19 cellular contexts compared by ENCODE assay signal in the genomic region with DNA sequence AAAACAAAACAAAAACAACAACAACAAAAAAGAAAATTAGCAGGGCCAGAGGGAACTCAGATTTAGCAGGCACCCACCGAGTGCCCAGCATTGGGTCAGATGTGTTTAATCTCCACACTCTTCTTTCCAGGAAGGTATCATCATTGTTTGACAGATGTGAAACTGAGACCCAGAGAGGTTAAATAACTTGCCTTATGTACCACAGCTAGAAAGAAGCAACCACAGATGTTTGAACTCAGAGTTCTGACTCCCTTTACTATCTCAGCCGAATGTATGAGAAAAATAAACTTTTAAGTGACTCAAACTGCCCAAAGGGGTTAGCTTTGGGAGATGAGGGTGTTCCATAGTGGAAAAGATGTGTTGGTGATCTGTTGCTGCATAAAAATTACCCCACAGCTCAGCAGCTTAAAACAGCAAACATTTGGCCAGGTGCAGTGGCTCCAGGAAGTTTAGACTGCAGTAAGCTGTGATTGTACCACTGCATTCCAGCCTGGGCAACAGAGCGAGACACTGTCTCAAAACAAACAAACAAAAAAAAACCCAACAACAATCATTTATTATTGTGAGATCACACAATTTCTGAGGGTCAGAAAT. TPM values are rescaled to one million over a fixed set of nuclear protein-coding genes. Genes with fewer than 3 reads are reported as not detected.
DNase-seq lines count a peak whose midpoint lies in the region; ATAC-seq, FAIRE-seq and TF ChIP-seq lines count a peak whose summit lies in the region.
"Had no signal": no experiment of that assay in that cellular context is flagged by ENCODE, and none has a peak within 500 bp of the region (broad histone marks: within the 10 kb centered on the region; RNA-seq: fewer than 3 reads in every experiment).

No MANE protein-coding gene starts in this region.

- ATAC-seq in stimulated activated naive B cell treated with anti-CD40 and anti-IgM and Interleukin-4, amounts not matched to agents 10 μg/mL and 1 μg/mL and 100 μg/mL, for 72 hours (replicated peaks), result no peak
- no peak for ATAC-seq in left cardiac atrium
- ATAC-seq: psoas muscle had no signal

- H3K9me3 ChIP-seq in MM.1S (replicated peaks; ENCODE audit: insufficient read depth, low read length), result no peaks in the 10 kb centered on the region
- H3K9me3 ChIP-seq in astrocyte (ENCODE audit: insufficient read depth, low read depth, low read length), result no peaks in the 10 kb centered on the region
- no peaks in the 10 kb centered on the region for H3K9me3 ChIP-seq in Peyer's patch
- H3K9me3 ChIP-seq: psoas muscle had no signal

- H4K20me1 ChIP-seq in MM.1S (ENCODE audit: insufficient read depth, low read length) (no peaks in the 10 kb centered on the region), astrocyte (ENCODE audit: insufficient read depth, low read length) (no peaks in the 10 kb centered on the region)

- H3K4me3 Mint-ChIP-seq in activated T-cell treated with anti-CD3 and anti-CD28 coated beads, Interleukin-2, amount 50 U/mL, for 24 hours, result no peak overlapping the region
- peak overlapping the region; percentile 47 for H3K4me3 Mint-ChIP-seq in astrocyte (ENCODE audit: unreplicated experiment)
- H3K4me3 Mint-ChIP-seq in stimulated activated naive CD8-positive, alpha-beta T cell treated with anti-CD3 and anti-CD28 coated beads, Interleukin-15, Interleukin-2, amounts not matched to agents 100 ng/mL and 50 ng/mL, for 24 hours, result peak overlapping the region; percentile 21
- no peak overlapping the region for H3K4me3 Mint-ChIP-seq in stimulated activated naive B cell treated with anti-CD40 and anti-IgM and Interleukin-4, amounts not matched to agents 10 μg/mL and 1 μg/mL and 100 μg/mL, for 72 hours
- H3K4me3 Mint-ChIP-seq: endodermal cell had no signal

- no peaks in the 10 kb centered on the region for H3K27me3 ChIP-seq in MM.1S (replicated peaks; ENCODE audit: insufficient read depth, low read length)
- peaks cover 32% of the 10 kb centered on the region for H3K27me3 ChIP-seq in astrocyte (ENCODE audit: insufficient read depth, low read length)
- H3K27me3 ChIP-seq in Peyer's patch, result no peaks in the 10 kb centered on the region

- TF ChIP-seq POLR2A in Peyer's patch (IDR thresholded peaks at IDR 0.05), result no peak

- peak overlapping the region; percentile 75 for H3K27ac Mint-ChIP-seq in activated T-cell treated with anti-CD3 and anti-CD28 coated beads, Interleukin-2, amount 50 U/mL, for 24 hours
- H3K27ac Mint-ChIP-seq in astrocyte (ENCODE audit: unreplicated experiment), result no peak overlapping the region
- peak overlapping the region; percentile 80 for H3K27ac Mint-ChIP-seq in stimulated activated naive CD8-positive, alpha-beta T cell treated with anti-CD3 and anti-CD28 coated beads, Interleukin-15, Interleukin-2, amounts not matched to agents 100 ng/mL and 50 ng/mL, for 24 hours
- H3K27ac Mint-ChIP-seq in stimulated activated naive B cell treated with anti-CD40 and anti-IgM and Interleukin-4, amounts not matched to agents 10 μg/mL and 1 μg/mL and 100 μg/mL, for 72 hours, result no peak overlapping the region
- H3K27ac Mint-ChIP-seq: endodermal cell had no signal

- H3K9ac ChIP-seq in MM.1S (ENCODE audit: low read length) (no peak overlapping the region), astrocyte (ENCODE audit: low read length) (no peak overlapping the region)

- H3K79me2 ChIP-seq in MM.1S (ENCODE audit: low read length) (peaks cover 3% of the 10 kb centered on the region), astrocyte (ENCODE audit: insufficient read depth, low read length) (no peaks in the 10 kb centered on the region)
- H3K79me2 ChIP-seq: hepatocyte had no signal

- peaks cover 20% of the 10 kb centered on the region for H3K4me1 ChIP-seq in MM.1S (ENCODE audit: low read length)
- peaks cover 25% of the 10 kb centered on the region for H3K4me1 ChIP-seq in astrocyte (ENCODE audit: insufficient read depth, low read length)
- peaks cover 0 to 26% (median 16%) of the 10 kb centered on the region in 4 donors for H3K4me1 ChIP-seq in Peyer's patch

- H3K4me1 Mint-ChIP-seq in activated T-cell treated with anti-CD3 and anti-CD28 coated beads, Interleukin-2, amount 50 U/mL, for 24 hours (ENCODE audit: low read depth), result peaks cover 43% of the 10 kb centered on the region
- peaks cover 6% of the 10 kb centered on the region for H3K4me1 Mint-ChIP-seq in astrocyte (ENCODE audit: low read depth, unreplicated experiment)
- peaks cover 46% of the 10 kb centered on the region for H3K4me1 Mint-ChIP-seq in stimulated activated naive CD8-positive, alpha-beta T cell treated with anti-CD3 and anti-CD28 coated beads, Interleukin-15, Interleukin-2, amounts not matched to agents 100 ng/mL and 50 ng/mL, for 24 hours (ENCODE audit: low read depth)
- H3K4me1 Mint-ChIP-seq in stimulated activated naive B cell treated with anti-CD40 and anti-IgM and Interleukin-4, amounts not matched to agents 10 μg/mL and 1 μg/mL and 100 μg/mL, for 72 hours, result peaks cover 7 to 30% of the 10 kb centered on the region in 2 donors

- H3K9me3 Mint-ChIP-seq in activated T-cell treated with anti-CD3 and anti-CD28 coated beads, Interleukin-2, amount 50 U/mL, for 24 hours, result no peaks in the 10 kb centered on the region
- no peaks in the 10 kb centered on the region for H3K9me3 Mint-ChIP-seq in astrocyte (ENCODE audit: unreplicated experiment)
- H3K9me3 Mint-ChIP-seq in stimulated activated naive CD8-positive, alpha-beta T cell treated with anti-CD3 and anti-CD28 coated beads, Interleukin-15, Interleukin-2, amounts not matched to agents 100 ng/mL and 50 ng/mL, for 24 hours, result no peaks in the 10 kb centered on the region
- H3K9me3 Mint-ChIP-seq in stimulated activated naive B cell treated with anti-CD40 and anti-IgM and Interleukin-4, amounts not matched to agents 10 μg/mL and 1 μg/mL and 100 μg/mL, for 72 hours, result no peaks in the 10 kb centered on the region
- H3K9me3 Mint-ChIP-seq: endodermal cell, nephron had no signal

- peaks cover 33% of the 10 kb centered on the region for H3K27me3 Mint-ChIP-seq in activated T-cell treated with anti-CD3 and anti-CD28 coated beads, Interleukin-2, amount 50 U/mL, for 24 hours
- H3K27me3 Mint-ChIP-seq in astrocyte (ENCODE audit: low read depth, unreplicated experiment), result peaks cover 46% of the 10 kb centered on the region
- peaks cover 54% of the 10 kb centered on the region for H3K27me3 Mint-ChIP-seq in stimulated activated naive CD8-positive, alpha-beta T cell treated with anti-CD3 and anti-CD28 coated beads, Interleukin-15, Interleukin-2, amounts not matched to agents 100 ng/mL and 50 ng/mL, for 24 hours
- peaks cover 49 to 69% of the 10 kb centered on the region in 2 donors for H3K27me3 Mint-ChIP-seq in stimulated activated naive B cell treated with anti-CD40 and anti-IgM and Interleukin-4, amounts not matched to agents 10 μg/mL and 1 μg/mL and 100 μg/mL, for 72 hours

- no peaks in the 10 kb centered on the region for H3K36me3 ChIP-seq in MM.1S (replicated peaks; ENCODE audit: insufficient read depth, low read length)
- no peaks in the 10 kb centered on the region for H3K36me3 ChIP-seq in astrocyte (ENCODE audit: insufficient read depth, low read length)
- no peaks in the 10 kb centered on the region for H3K36me3 ChIP-seq in Peyer's patch

- 0 out of 2 replicates have a peak overlapping the region, but pooled peaks have one; percentile 0 for H2AFZ ChIP-seq in MM.1S (ENCODE audit: low read length)
- no peak overlapping the region for H2AFZ ChIP-seq in astrocyte (ENCODE audit: low read depth, low read length)
- H2AFZ ChIP-seq: hepatocyte had no signal

- no peak for FAIRE-seq in astrocyte (lab: Jason Lieb, UNC)

- peak overlapping the region; percentile 23; the same call in 1 of the 2 replicates for H3K4me2 ChIP-seq in MM.1S (ENCODE audit: low read depth, low read length)
- H3K4me2 ChIP-seq in astrocyte (ENCODE audit: low read length), result no peak overlapping the region
- H3K4me2 ChIP-seq: hepatocyte, smooth muscle cell had no signal

- H3K4me3 ChIP-seq in MM.1S (ENCODE audit: low read length), result no peak overlapping the region
- H3K4me3 ChIP-seq in astrocyte (ENCODE audit: insufficient read depth, low read depth, low read length), result no peak overlapping the region
- H3K4me3 ChIP-seq in Peyer's patch, result no peak overlapping the region
- H3K4me3 ChIP-seq: hepatocyte, psoas muscle, smooth muscle cell had no signal

- no peaks in the 10 kb centered on the region for H3K36me3 Mint-ChIP-seq in activated T-cell treated with anti-CD3 and anti-CD28 coated beads, Interleukin-2, amount 50 U/mL, for 24 hours (ENCODE audit: low read depth)
- no peaks in the 10 kb centered on the region for H3K36me3 Mint-ChIP-seq in astrocyte (ENCODE audit: low read depth, unreplicated experiment)
- no peaks in the 10 kb centered on the region for H3K36me3 Mint-ChIP-seq in stimulated activated naive CD8-positive, alpha-beta T cell treated with anti-CD3 and anti-CD28 coated beads, Interleukin-15, Interleukin-2, amounts not matched to agents 100 ng/mL and 50 ng/mL, for 24 hours (ENCODE audit: low read depth)
- no peaks in the 10 kb centered on the region for H3K36me3 Mint-ChIP-seq in stimulated activated naive B cell treated with anti-CD40 and anti-IgM and Interleukin-4, amounts not matched to agents 10 μg/mL and 1 μg/mL and 100 μg/mL, for 72 hours

- peaks cover 5% of the 10 kb centered on the region; the same call in 1 of the 2 replicates for H3F3A ChIP-seq in MM.1S (ENCODE audit: insufficient read depth, low read length)

- no peak for TF ChIP-seq CTCF in MM.1S (IDR thresholded peaks at IDR 0.05; ENCODE audit: low read length)
- TF ChIP-seq CTCF in astrocyte (IDR thresholded peaks at IDR 0.05; ENCODE audit: insufficient read depth, low read depth, low read length), result no peak
- no peak for TF ChIP-seq CTCF in Peyer's patch (IDR thresholded peaks at IDR 0.05)

- peak overlapping the region; percentile 44; the same call in 1 of the 2 replicates for H3K27ac ChIP-seq in MM.1S (ENCODE audit: low read length)
- H3K27ac ChIP-seq in astrocyte (ENCODE audit: low read depth, low read length), result no peak overlapping the region
- H3K27ac ChIP-seq in Peyer's patch, result no peak overlapping the region
- H3K27ac ChIP-seq: hepatocyte, psoas muscle, RWPE1 had no signal

- no peak for DNase-seq in activated T-cell treated with anti-CD3 and anti-CD28 coated beads, Interleukin-2, amount 50 U/mL, for 24 hours
- DNase-seq in activated T-cell treated with anti-CD3 and anti-CD28 coated beads for 4 hours (no peak), MM.1S (peak; percentile 52), astrocyte (ENCODE audit: low read depth) (no peak), Peyer's patch (no peak), left cardiac atrium (no peak)
- no peak for DNase-seq in stimulated activated naive B cell treated with anti-CD40 and anti-IgM and Interleukin-4, amounts not matched to agents 10 μg/mL and 1 μg/mL and 100 μg/mL, for 72 hours
- DNase-seq: aorta; endodermal cell; islet precursor cell; NCI-H526; psoas muscle; stimulated activated CD8-positive, alpha-beta memory T cell treated with anti-CD3 and anti-CD28 coated beads, Interleukin-4, amount 100 ng/mL, for 48 hours; SW 1271 had no signal

- intact Hi-C loops in left cardiac atrium (cut with DNase I), result no loop called here

- no peaks in the 10 kb centered on the region for H3K9me2 ChIP-seq in MM.1S (replicated peaks; ENCODE audit: insufficient read depth, low read length)

RNA-seq across cellular contexts. Expression of gene RPP25, which starts 4.5 kb away (rescaled TPM):
- total RNA-seq in astrocyte (4.1 and 4.7 TPM in 2 replicates), Peyer's patch (10 to 100 TPM in 2 of 4 donors, 1 to 10 TPM in 2; 7.4 to 15.3 (median 9.5) TPM), left cardiac atrium (1 to 10 TPM; 6.3 to 6.6 TPM)

RNA-seq across cellular contexts. Expression of gene COX5A, which starts 23.2 kb away (rescaled TPM):
- total RNA-seq in astrocyte, result 192 and 207 TPM in 2 replicates
- total RNA-seq in Peyer's patch, result 100 to 1,000 TPM in 3 of 4 donors, 10 to 100 TPM in 1; 59.4 to 326 (median 195) TPM
- total RNA-seq in left cardiac atrium, result 100 to 1,000 TPM; 817 to 989 TPM

RNA-seq across cellular contexts. Expression of gene SCAMP5, which starts 34.3 kb away (rescaled TPM):
- total RNA-seq in astrocyte (18.7 and 23.1 TPM in 2 replicates), Peyer's patch (10 to 100 TPM in 3 of 4 donors, 1 to 10 TPM in 1; 5.0 to 78.1 (median 53.4) TPM), left cardiac atrium (1 to 10 TPM; 4.5 to 5.7 TPM)

RNA-seq across cellular contexts. Expression of gene FAM219B, which starts 54.4 kb away (rescaled TPM):
- total RNA-seq in astrocyte, result 86.4 and 97.1 TPM in 2 replicates
- total RNA-seq in Peyer's patch, result 10 to 100 TPM; 48.7 to 76.5 (median 57.6) TPM
- total RNA-seq in left cardiac atrium, result 100 to 1,000 TPM in 1 of 2 donors, 10 to 100 TPM in 1; 91.2 to 117 TPM

Comparison
In these comparisons a context has a peak if more than half of its experiments do, and no peak if none do; other contexts are left out.
1. H3K27ac Mint-ChIP-seq: peak in activated T-cell treated with anti-CD3 and anti-CD28 coated beads, Interleukin-2, amount 50 U/mL, for 24 hours (single experiment) and stimulated activated naive CD8-positive, alpha-beta T cell treated with anti-CD3 and anti-CD28 coated beads, Interleukin-15, Interleukin-2, amounts not matched to agents 100 ng/mL and 50 ng/mL, for 24 hours (single experiment); none in astrocyte (single experiment) and stimulated activated naive B cell treated with anti-CD40 and anti-IgM and Interleukin-4, amounts not matched to agents 10 μg/mL and 1 μg/mL and 100 μg/mL, for 72 hours (single experiment).
2. H3K4me3 Mint-ChIP-seq: peak in astrocyte (single experiment) and stimulated activated naive CD8-positive, alpha-beta T cell treated with anti-CD3 and anti-CD28 coated beads, Interleukin-15, Interleukin-2, amounts not matched to agents 100 ng/mL and 50 ng/mL, for 24 hours (single experiment); none in activated T-cell treated with anti-CD3 and anti-CD28 coated beads, Interleukin-2, amount 50 U/mL, for 24 hours (single experiment) and stimulated activated naive B cell treated with anti-CD40 and anti-IgM and Interleukin-4, amounts not matched to agents 10 μg/mL and 1 μg/mL and 100 μg/mL, for 72 hours (0 of 2).